8 cellular contexts compared by ENCODE assay signal in genomic region chr11:33930317-33931021, GRCh38. TPM values are rescaled to one million over a fixed set of nuclear protein-coding genes. Genes with fewer than 3 reads are reported as not detected.
DNase-seq lines count a peak whose midpoint lies in the region; TF ChIP-seq lines count a peak whose summit lies in the region.

No MANE protein-coding gene starts in this region.

- 56% methylated on average over 7 of the region's 7 CpGs for WGBS in liver
- 51% methylated on average over 7 of the region's 7 CpGs for WGBS in thymus

- peaks cover 12% of the 10 kb centered on the region for H3K4me1 Mint-ChIP-seq in MCF 10A (ENCODE audit: insufficient read depth, unreplicated experiment)
- H3K4me1 Mint-ChIP-seq in activated T-helper 1 cell treated with anti-CD3 and anti-CD28 coated beads, Interleukin-12 subunit alpha, Interleukin-12 subunit beta, Interleukin-2, Interleukin-4 antibody, amounts not matched to agents 30 ng/mL and 10 ng/mL and 1 ng/mL, durations not matched to agents 14 hours and 24 hours and 36 hours (ENCODE audit: low read depth), result no peaks in the 10 kb centered on the region

- H3K4me1 ChIP-seq in liver (ENCODE audit: control insufficient read depth in 4 of 4, insufficient read depth in 4 of 4, low read length in 3 of 4) (no peaks in the 10 kb centered on the region), thymus (ENCODE audit: control insufficient read depth, insufficient read depth, low read length) (peaks cover 11% of the 10 kb centered on the region)

- H3K9me3 ChIP-seq in liver (ENCODE audit: control insufficient read depth in 4 of 4, low read length in 3 of 4), result peaks cover 0 to 6% (median 2%) of the 10 kb centered on the region in 4 donors
- H3K9me3 ChIP-seq in thymus (ENCODE audit: control insufficient read depth), result no peaks in the 10 kb centered on the region

- H3K27me3 Mint-ChIP-seq in MCF 10A (ENCODE audit: insufficient read depth, unreplicated experiment), result no peaks in the 10 kb centered on the region
- H3K27me3 Mint-ChIP-seq in activated T-helper 1 cell treated with anti-CD3 and anti-CD28 coated beads, Interleukin-12 subunit alpha, Interleukin-12 subunit beta, Interleukin-2, Interleukin-4 antibody, amounts not matched to agents 30 ng/mL and 10 ng/mL and 1 ng/mL, durations not matched to agents 14 hours and 24 hours and 36 hours (ENCODE audit: insufficient read depth), result peaks cover 10% of the 10 kb centered on the region

- no peaks in the 10 kb centered on the region for H3K36me3 ChIP-seq in liver (ENCODE audit: control insufficient read depth in 4 of 4, insufficient read depth in 3 of 4, low read depth in 1 of 4, low read length in 3 of 4)
- H3K36me3 ChIP-seq in thymus (ENCODE audit: control insufficient read depth, insufficient read depth), result no peaks in the 10 kb centered on the region

- H3K9me3 Mint-ChIP-seq in MCF 10A (ENCODE audit: unreplicated experiment), result peaks cover 11% of the 10 kb centered on the region
- H3K9me3 Mint-ChIP-seq in activated T-helper 1 cell treated with anti-CD3 and anti-CD28 coated beads, Interleukin-12 subunit alpha, Interleukin-12 subunit beta, Interleukin-2, Interleukin-4 antibody, amounts not matched to agents 30 ng/mL and 10 ng/mL and 1 ng/mL, durations not matched to agents 14 hours and 24 hours and 36 hours, result peaks cover 9% of the 10 kb centered on the region

- H3K4me3 Mint-ChIP-seq in MCF 10A (ENCODE audit: unreplicated experiment), result no peak overlapping the region
- no peak overlapping the region for H3K4me3 Mint-ChIP-seq in activated T-helper 1 cell treated with anti-CD3 and anti-CD28 coated beads, Interleukin-12 subunit alpha, Interleukin-12 subunit beta, Interleukin-2, Interleukin-4 antibody, amounts not matched to agents 30 ng/mL and 10 ng/mL and 1 ng/mL, durations not matched to agents 14 hours and 24 hours and 36 hours

- POLR2A ChIA-PET in MCF 10A (lab: Yijun Ruan, JAX), result interaction anchor here (0.5 to 1.1 kb wide), 4 partner anchors 18 to 96 kb away, joined by 3 read pairs; no protein-coding TSS in a partner anchor

- CTCF ChIA-PET in MCF 10A (lab: Yijun Ruan, JAX), result interaction anchor here (0.9 to 1.0 kb wide), 2 partner anchors 13 to 41 kb away, joined by 3 to 5 read pairs; no protein-coding TSS in a partner anchor

- H3K9ac ChIP-seq in liver (ENCODE audit: low read depth in 1 of 2, low read length in 2 of 2), result no peak overlapping the region

- H3K27ac Mint-ChIP-seq in MCF 10A (ENCODE audit: low read depth, unreplicated experiment), result no peak overlapping the region
- H3K27ac Mint-ChIP-seq in activated T-helper 1 cell treated with anti-CD3 and anti-CD28 coated beads, Interleukin-12 subunit alpha, Interleukin-12 subunit beta, Interleukin-2, Interleukin-4 antibody, amounts not matched to agents 30 ng/mL and 10 ng/mL and 1 ng/mL, durations not matched to agents 14 hours and 24 hours and 36 hours, result no peak overlapping the region

- H3K4me3 ChIP-seq in liver (ENCODE audit: low read depth in 1 of 3, low read length in 3 of 3), result no peak overlapping the region
- H3K4me3 ChIP-seq in thymus (ENCODE audit: low read length), result no peak overlapping the region

- H3K36me3 Mint-ChIP-seq in MCF 10A (ENCODE audit: insufficient read depth, unreplicated experiment), result no peaks in the 10 kb centered on the region
- no peaks in the 10 kb centered on the region for H3K36me3 Mint-ChIP-seq in activated T-helper 1 cell treated with anti-CD3 and anti-CD28 coated beads, Interleukin-12 subunit alpha, Interleukin-12 subunit beta, Interleukin-2, Interleukin-4 antibody, amounts not matched to agents 30 ng/mL and 10 ng/mL and 1 ng/mL, durations not matched to agents 14 hours and 24 hours and 36 hours (ENCODE audit: low read depth)

- no peaks in the 10 kb centered on the region for H3K27me3 ChIP-seq in liver (ENCODE audit: control insufficient read depth in 4 of 4, insufficient read depth in 4 of 4, low read length in 3 of 4)
- no peaks in the 10 kb centered on the region for H3K27me3 ChIP-seq in thymus (ENCODE audit: control insufficient read depth, insufficient read depth)

- H3K27ac ChIP-seq in liver (ENCODE audit: low read depth in 1 of 2, low read length in 2 of 2) (peak overlapping the region; percentile 74 to 77), thymus (ENCODE audit: low read depth) (peak overlapping the region; percentile 84)

- DNase-seq in NCI-H1694 (lab: John Stamatoyannopoulos, UW), result peak; percentile 45
- DNase-seq in MCF 10A (ENCODE audit: unreplicated experiment), result peak; percentile 77
- no peak for DNase-seq in activated effector memory CD4-positive, alpha-beta T cell treated with anti-CD3 and anti-CD28 coated beads, Interleukin-2, amount 50 U/mL, for 16 hours
- no peak for DNase-seq in activated T-helper 1 cell treated with anti-CD3 and anti-CD28 coated beads, Interleukin-12 subunit alpha, Interleukin-12 subunit beta, Interleukin-2, Interleukin-4 antibody, amounts not matched to agents 30 ng/mL and 10 ng/mL and 1 ng/mL, durations not matched to agents 14 hours and 24 hours and 36 hours (ENCODE audit: low spot score)
- no peak for DNase-seq in activated CD8-positive, alpha-beta memory T cell treated with anti-CD3 and anti-CD28 coated beads, Interleukin-2, amount 50 U/mL, for 48 hours
- no peak for DNase-seq in epidermal melanocyte (ENCODE audit: insufficient read length, low spot score)

- TF ChIP-seq CTCF in MCF 10A (IDR thresholded peaks at IDR 0.05; ENCODE audit: unreplicated experiment) (no peak), liver (IDR thresholded peaks at IDR 0.05; ENCODE audit: low read depth, low read length, missing input control) (no peak)

- intact Hi-C loops in MCF 10A (cut with micrococcal nuclease), result no loop called here
- intact Hi-C loops in activated T-helper 1 cell treated with anti-CD3 and anti-CD28 coated beads, Interleukin-12 subunit alpha, Interleukin-12 subunit beta, Interleukin-2, Interleukin-4 antibody, amounts not matched to agents 30 ng/mL and 10 ng/mL and 1 ng/mL, durations not matched to agents 14 hours and 24 hours and 36 hours (cut with micrococcal nuclease), result no loop called here

- TF ChIP-seq RAD21 in liver (IDR thresholded peaks at IDR 0.05), result no peak

- BruUV-seq in MCF 10A (replicated peaks; lab: Mats Ljungman, UMichigan), result no TSS peak

TF ChIP-seq in liver, 16 proteins besides CTCF, POLR2A, EP300 and RAD21:
- TF ChIP-seq RXRA (IDR thresholded peaks at IDR 0.05) (no peak), SP1 (IDR thresholded peaks at IDR 0.05) (peak; percentile 47), YY1 (IDR thresholded peaks at IDR 0.05) (peak; percentile 17)

RNA-seq across cellular contexts. Expression of gene LMO2, which starts 38.6 kb away (rescaled TPM):
- total RNA-seq in MCF 10A (2022), result 0.66 and 0.89 TPM in 2 replicates
- 10 to 100 TPM in 1 of 2 donors, 1 to 10 TPM in 1; 5.9 to 81.9 TPM for total RNA-seq in liver
- 1 to 10 TPM; 1.5 to 6.1 TPM for polyA plus RNA-seq in liver
- polyA plus RNA-seq in thymus, result 31.1 TPM
- total RNA-seq in activated T-helper 1 cell treated with anti-CD3 and anti-CD28 coated beads, Interleukin-12 subunit alpha, Interleukin-12 subunit beta, Interleukin-2, Interleukin-4 antibody, amounts not matched to agents 30 ng/mL and 10 ng/mL and 1 ng/mL, durations not matched to agents 14 hours and 24 hours and 36 hours, result not detected in 2 replicates

Comparison
In these comparisons a context has a peak if more than half of its experiments do, and no peak if none do; other contexts are left out.
1. DNase-seq: peak in NCI-H1694 (single experiment) and MCF 10A (single experiment); none in activated effector memory CD4-positive, alpha-beta T cell treated with anti-CD3 and anti-CD28 coated beads, Interleukin-2, amount 50 U/mL, for 16 hours (single experiment), activated T-helper 1 cell treated with anti-CD3 and anti-CD28 coated beads, Interleukin-12 subunit alpha, Interleukin-12 subunit beta, Interleukin-2, Interleukin-4 antibody, amounts not matched to agents 30 ng/mL and 10 ng/mL and 1 ng/mL, durations not matched to agents 14 hours and 24 hours and 36 hours (single experiment), activated CD8-positive, alpha-beta memory T cell treated with anti-CD3 and anti-CD28 coated beads, Interleukin-2, amount 50 U/mL, for 48 hours (single experiment) and epidermal melanocyte (single experiment).